ENCODE assay signal across 13 cellular contexts in genomic region chr16:21100447-21100846, GRCh38. TPM values are rescaled to one million over a fixed set of nuclear protein-coding genes. Genes with fewer than 3 reads are reported as not detected.
A peak's percentile ranks its signal among the peaks of the same experiment; 100 is the strongest.
DNase-seq lines count a peak whose midpoint lies in the region; ATAC-seq and TF ChIP-seq lines count a peak whose summit lies in the region.
"Had no signal": no experiment of that assay in that cellular context is flagged by ENCODE, and none has a peak within 500 bp of the region (broad histone marks: within the 10 kb centered on the region; RNA-seq: fewer than 3 reads in every experiment).

No MANE protein-coding gene starts in this region.

- peak; percentile 81 for DNase-seq in EL
- DNase-seq in NCI-H460 (ENCODE audit: extremely low read depth, low read depth): peak; percentile 71
- peak; percentile 53 for DNase-seq in dedifferentiated amniotic fluid mesenchymal stem cell (ENCODE audit: extremely low spot score)
- no peak for DNase-seq in HAP-1 (ENCODE audit: low spot score in 2 of 2)
- DNase-seq in stimulated activated CD8-positive, alpha-beta memory T cell treated with anti-CD3 and anti-CD28 coated beads, Interleukin-4, amount 100 ng/mL, for 48 hours: no peak
- no peak for DNase-seq in heart right ventricle
- DNase-seq: activated naive CD8-positive, alpha-beta T cell treated with anti-CD3 and anti-CD28 coated beads, Interleukin-2, amount 10 ng/mL, durations not matched to agents 7 days and 5 days; KG1; NCI-H2171; right cardiac atrium had no signal

- H3K4me3 ChIP-seq in HAP-1 (no peak overlapping the region), heart right ventricle (no peak overlapping the region)
- H3K4me3 ChIP-seq: thoracic aorta had no signal

- no peaks in the 10 kb centered on the region for H3K36me3 Mint-ChIP-seq in nephron (ENCODE audit: low read depth)
- H3K36me3 Mint-ChIP-seq: activated naive CD8-positive, alpha-beta T cell treated with anti-CD3 and anti-CD28 coated beads, Interleukin-2, amount 10 ng/mL, durations not matched to agents 7 days and 5 days had no signal

- no peak overlapping the region for H3K4me3 Mint-ChIP-seq in nephron
- H3K4me3 Mint-ChIP-seq: activated naive CD8-positive, alpha-beta T cell treated with anti-CD3 and anti-CD28 coated beads, Interleukin-2, amount 10 ng/mL, durations not matched to agents 7 days and 5 days had no signal

- in situ Hi-C loops in HAP-1 (cut with MboI; ENCODE audit: low sequenced_read_pairs): no loop called here

- peak overlapping the region in 2 of 3 experiments; percentile 23 to 24 for H3K27ac Mint-ChIP-seq in nephron
- H3K27ac Mint-ChIP-seq: activated naive CD8-positive, alpha-beta T cell treated with anti-CD3 and anti-CD28 coated beads, Interleukin-2, amount 10 ng/mL, durations not matched to agents 7 days and 5 days had no signal

- 80 to 83% methylated on average over 4 of the region's 4 CpGs for WGBS in heart right ventricle, 2 donors

- peaks cover 9% of the 10 kb centered on the region for H3K4me1 Mint-ChIP-seq in nephron

- H3K36me3 ChIP-seq in HAP-1 (replicated peaks) (no peaks in the 10 kb centered on the region), heart right ventricle (no peaks in the 10 kb centered on the region)
- H3K36me3 ChIP-seq: thoracic aorta had no signal

- no peaks in the 10 kb centered on the region for H3K9me3 Mint-ChIP-seq in nephron
- H3K9me3 Mint-ChIP-seq: activated naive CD8-positive, alpha-beta T cell treated with anti-CD3 and anti-CD28 coated beads, Interleukin-2, amount 10 ng/mL, durations not matched to agents 7 days and 5 days had no signal

- H3K27me3 ChIP-seq in HAP-1 (ENCODE audit: low read depth) (peaks cover 4% of the 10 kb centered on the region; the same call in 1 of the 2 replicates), heart right ventricle (no peaks in the 10 kb centered on the region)

- intact Hi-C loops in heart right ventricle (cut with DNase I): loop anchor here in 2 of 10 donors (5.0 kb wide), 2 partner anchors 253 to 293 kb away; partner anchors contain the start of genes ERI2 (in 1 of the 2) and REXO5 (in 1 of the 2)

- ATAC-seq in heart right ventricle (no peak), GM21447 (IDR thresholded peaks at IDR 0.05; ENCODE audit: unreplicated experiment) (no peak)
- ATAC-seq: right cardiac atrium had no signal

- no peaks in the 10 kb centered on the region for H3K4me1 ChIP-seq in HAP-1
- peaks cover 0 to 15% (median 0%) of the 10 kb centered on the region in 9 donors for H3K4me1 ChIP-seq in heart right ventricle

- H3K27ac ChIP-seq in heart right ventricle: no peak overlapping the region
- H3K27ac ChIP-seq: thoracic aorta had no signal

- peaks cover 3% of the 10 kb centered on the region for H3K27me3 Mint-ChIP-seq in nephron (ENCODE audit: low read depth)

- no peak for TF ChIP-seq CTCF in nephron (IDR thresholded peaks at IDR 0.05; ENCODE audit: unreplicated experiment in 3 of 3)
- TF ChIP-seq CTCF in heart right ventricle (IDR thresholded peaks at IDR 0.05): no peak

- H3K9me3 ChIP-seq in HAP-1: no peaks in the 10 kb centered on the region
- H3K9me3 ChIP-seq in heart right ventricle: no peaks in the 10 kb centered on the region
- H3K9me3 ChIP-seq: thoracic aorta had no signal

RNA-seq across cellular contexts. Expression of gene DNAH3, which starts 50.2 kb away (rescaled TPM):
- total RNA-seq in NCI-H460 (2014; rRNA removed; shearing (Covaris generic)): 0.14 and 0.37 TPM in 2 replicates
- 0.14 and 0.55 TPM in 2 replicates for polyA plus RNA-seq in NCI-H460 (2014; cell fraction: nucleus; rRNA removed)
- total RNA-seq in heart right ventricle: 1 to 10 TPM in 6 of 10 donors, under 1 TPM in 4; 0.39 to 3.7 (median 1.1) TPM
- 1 to 10 TPM in 1 of 2 donors, not detected in 1; 1.0 TPM for polyA plus RNA-seq in heart right ventricle
- total RNA-seq: activated naive CD8-positive, alpha-beta T cell treated with anti-CD3 and anti-CD28 coated beads, Interleukin-2, amount 10 ng/mL, durations not matched to agents 7 days and 5 days; thoracic aorta had no signal

RNA-seq across cellular contexts. Expression of gene LDAF1, which starts 58.0 kb away (rescaled TPM):
- total RNA-seq in NCI-H460 (2014; rRNA removed; shearing (Covaris generic)): 16.5 and 22.0 TPM in 2 replicates
- polyA plus RNA-seq in NCI-H460 (2014; cell fraction: nucleus; rRNA removed): 11.6 and 12.5 TPM in 2 replicates
- 100 to 1,000 TPM; 116 to 182 (median 143) TPM for total RNA-seq in heart right ventricle
- 10 to 100 TPM; 21.0 to 21.9 TPM for polyA plus RNA-seq in heart right ventricle

Comparison
In these comparisons a context has a peak if more than half of its experiments do, and no peak if none do; other contexts are left out.
1. DNase-seq: peak in EL (single experiment), NCI-H460 (single experiment) and dedifferentiated amniotic fluid mesenchymal stem cell (single experiment); none in HAP-1 (0 of 2), stimulated activated CD8-positive, alpha-beta memory T cell treated with anti-CD3 and anti-CD28 coated beads, Interleukin-4, amount 100 ng/mL, for 48 hours (single experiment) and heart right ventricle (0 of 2).